8 cellular contexts compared by ENCODE assay signal in the genomic region with DNA sequence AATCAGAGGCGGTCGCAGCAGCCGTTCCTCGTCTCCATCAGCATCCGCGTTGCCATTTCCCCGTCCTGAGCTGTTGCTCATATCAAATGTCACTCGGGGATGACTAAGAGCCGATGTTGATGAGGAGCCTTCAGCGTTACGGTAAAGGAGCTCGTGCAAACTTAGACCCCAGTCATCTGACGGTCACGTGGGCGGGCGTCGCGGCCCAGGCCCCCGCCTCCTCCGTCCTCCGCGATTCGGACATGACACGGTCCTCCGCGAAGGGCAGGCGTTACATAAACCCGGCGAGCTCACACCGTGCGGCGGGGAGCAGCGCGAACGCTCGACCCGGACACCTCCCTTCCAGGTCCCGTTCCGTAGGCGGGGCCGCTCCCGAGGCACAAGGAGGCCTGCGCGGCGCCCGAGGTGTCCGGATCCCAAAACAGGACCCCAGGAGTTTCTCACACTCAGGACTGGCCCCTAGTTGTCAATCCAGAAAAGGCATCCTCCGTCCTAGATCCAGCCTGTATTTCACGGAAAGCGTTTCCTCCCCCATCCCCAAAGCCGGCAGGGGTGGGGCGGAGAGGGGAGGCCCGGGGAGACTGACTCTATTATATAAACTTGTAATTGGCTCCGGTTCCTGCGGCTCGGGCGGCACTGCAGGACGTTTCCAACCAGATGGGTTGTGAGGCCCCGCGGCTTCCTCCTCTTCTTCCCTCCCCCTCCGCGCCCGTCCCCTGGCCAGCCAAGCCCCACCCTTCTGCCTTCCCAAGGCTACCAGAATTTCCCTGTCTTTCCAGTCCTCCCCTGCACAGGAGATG.
A peak's percentile ranks its signal among the peaks of the same experiment; 100 is the strongest.
DNase-seq lines count a peak whose midpoint lies in the region; ATAC-seq and TF ChIP-seq lines count a peak whose summit lies in the region.

No MANE protein-coding gene starts in this region.

- no CpG with 5 or more reads among the region's 63 CpGs for WGBS in neuronal stem cell (ENCODE audit: extremely low coverage in 2 of 2, insufficient read length in 2 of 2, insufficient replicate concordance in 1 of 2), 2 donors
- WGBS in suprapubic skin: 2% methylated on average over 17 of the region's 63 CpGs

- no peak overlapping the region for H3K4ac ChIP-seq in neuronal stem cell (ENCODE audit: low read length)

- no peak overlapping the region for H3K23ac ChIP-seq in neuronal stem cell (ENCODE audit: low read depth, low read length, poor library complexity)

- H3K4me3 Mint-ChIP-seq in CD8-positive, alpha-beta memory T cell: peak overlapping the region; percentile 45 to 79 (median 72)
- H3K4me3 Mint-ChIP-seq in activated naive CD4-positive, alpha-beta T cell treated with anti-CD3 and anti-CD28 coated beads, Interleukin-2, amount 50 U/mL, for 24 hours: peak overlapping the region; percentile 94
- H3K4me3 Mint-ChIP-seq in glutamatergic neuron (ENCODE audit: unreplicated experiment): peak overlapping the region; percentile 98

- peak overlapping the region; percentile 5 for H2BK5ac ChIP-seq in neuronal stem cell (ENCODE audit: low read length)

- peak overlapping the region; percentile 81 for H2BK15ac ChIP-seq in neuronal stem cell (ENCODE audit: low read length)

- peak in 1 of 5 donors; percentile 6 for DNase-seq in CD8-positive, alpha-beta memory T cell
- DNase-seq in NCI-H460 (ENCODE audit: extremely low read depth, low read depth): peak; percentile 28
- DNase-seq in glutamatergic neuron: peak; percentile 71
- DNase-seq in neuronal stem cell (ENCODE audit: low spot score): peak; percentile 56
- peak; percentile 87 to 91 for DNase-seq in suprapubic skin (ENCODE audit: low spot score in 2 of 2)
- no peak for DNase-seq in stimulated activated naive CD4-positive, alpha-beta T cell treated with Interleukin-2 at 50 U/mL for 16 hours (lab: John Stamatoyannopoulos, UW)

- no peak overlapping the region for H3K27ac Mint-ChIP-seq in CD8-positive, alpha-beta memory T cell
- H3K27ac Mint-ChIP-seq in activated naive CD4-positive, alpha-beta T cell treated with anti-CD3 and anti-CD28 coated beads, Interleukin-2, amount 50 U/mL, for 24 hours: peak overlapping the region; percentile 87
- peak overlapping the region; percentile 59 for H3K27ac Mint-ChIP-seq in glutamatergic neuron (ENCODE audit: unreplicated experiment)

- peak in 1 of 2 donors; percentile 31 for TF ChIP-seq POLR2A in suprapubic skin (IDR thresholded peaks at IDR 0.05)

- TF ChIP-seq CTCF in glutamatergic neuron (IDR thresholded peaks at IDR 0.05; ENCODE audit: partially characterized antibody, unreplicated experiment) (peak; percentile 13), suprapubic skin (IDR thresholded peaks at IDR 0.05) (no peak)

- H3K9me3 ChIP-seq in CD8-positive, alpha-beta memory T cell (ENCODE audit: low read length): no peaks in the 10 kb centered on the region
- H3K9me3 ChIP-seq in neuronal stem cell (replicated peaks in 1 of 2; ENCODE audit: control insufficient read depth in 2 of 2, insufficient read depth in 1 of 2, low read depth in 1 of 2, low read length in 2 of 2): no peaks in the 10 kb centered on the region
- H3K9me3 ChIP-seq in suprapubic skin: no peaks in the 10 kb centered on the region

- no peak overlapping the region for H2AK5ac ChIP-seq in neuronal stem cell (ENCODE audit: low read depth, low read length)

- CTCF ChIA-PET in CD8-positive, alpha-beta memory T cell (lab: Charles Lee): no interaction called here

- H3K27me3 ChIP-seq in CD8-positive, alpha-beta memory T cell (ENCODE audit: insufficient read depth, low read length, poor library complexity, severe bottlenecking): peaks cover 4% of the 10 kb centered on the region
- H3K27me3 ChIP-seq in neuronal stem cell (ENCODE audit: control insufficient read depth in 3 of 3, insufficient read depth in 3 of 3, low read depth in 1 of 3, low read length in 3 of 3): peaks cover 0 to 31% (median 12%) of the 10 kb centered on the region in 3 experiments
- peaks cover 4% of the 10 kb centered on the region for H3K27me3 ChIP-seq in suprapubic skin

- H2BK12ac ChIP-seq in neuronal stem cell (ENCODE audit: low read length): no peak overlapping the region

- H3K4me3 ChIP-seq in CD8-positive, alpha-beta memory T cell (ENCODE audit: low read length): peak overlapping the region; percentile 62
- H3K4me3 ChIP-seq in neuronal stem cell (ENCODE audit: low read length in 2 of 2) (peak overlapping the region; percentile 58 to 91), suprapubic skin (peak overlapping the region; percentile 55)

- no peak for TF ChIP-seq EP300 in suprapubic skin (IDR thresholded peaks at IDR 0.05)

- POLR2A ChIA-PET in CD8-positive, alpha-beta memory T cell (lab: Charles Lee): no interaction called here

- peak overlapping the region; percentile 92 for H3K4me2 ChIP-seq in neuronal stem cell (ENCODE audit: insufficient read depth, low read length, poor library complexity, severe bottlenecking)

- H3K36me3 Mint-ChIP-seq in CD8-positive, alpha-beta memory T cell: peaks cover 0 to 3% (median 0%) of the 10 kb centered on the region in 3 donors
- H3K36me3 Mint-ChIP-seq in activated naive CD4-positive, alpha-beta T cell treated with anti-CD3 and anti-CD28 coated beads, Interleukin-2, amount 50 U/mL, for 24 hours: peaks cover 1% of the 10 kb centered on the region
- H3K36me3 Mint-ChIP-seq in glutamatergic neuron (ENCODE audit: unreplicated experiment): no peaks in the 10 kb centered on the region

- peaks cover 11% of the 10 kb centered on the region for H3K4me1 ChIP-seq in CD8-positive, alpha-beta memory T cell (ENCODE audit: insufficient read depth, low read length)
- H3K4me1 ChIP-seq in neuronal stem cell (ENCODE audit: control insufficient read depth in 2 of 2, insufficient read depth in 1 of 2, low read depth in 1 of 2, low read length in 2 of 2) (peaks cover 0 to 3% of the 10 kb centered on the region in 2 donors), suprapubic skin (peaks cover 24% of the 10 kb centered on the region)

- H3K14ac ChIP-seq in neuronal stem cell (ENCODE audit: low read length): peak overlapping the region; percentile 14

- no peak for ATAC-seq in HG03378 (IDR thresholded peaks at IDR 0.05; ENCODE audit: unreplicated experiment)

- peak overlapping the region; percentile 99 for H2AFZ ChIP-seq in neuronal stem cell (ENCODE audit: low read length)

- H4K8ac ChIP-seq in neuronal stem cell (ENCODE audit: low read depth, low read length): no peak overlapping the region

- H3K27ac ChIP-seq in CD8-positive, alpha-beta memory T cell (ENCODE audit: low read depth, low read length): no peak overlapping the region
- H3K27ac ChIP-seq in neuronal stem cell (replicated peaks; ENCODE audit: low read length) (peak overlapping the region; percentile 8), suprapubic skin (peak overlapping the region; percentile 81)

- peak overlapping the region; percentile 99 for H3K18ac ChIP-seq in neuronal stem cell (ENCODE audit: low read length)

- peaks cover 44 to 50% of the 10 kb centered on the region in 2 donors for H3K27me3 Mint-ChIP-seq in CD8-positive, alpha-beta memory T cell
- peaks cover 12% of the 10 kb centered on the region for H3K27me3 Mint-ChIP-seq in activated naive CD4-positive, alpha-beta T cell treated with anti-CD3 and anti-CD28 coated beads, Interleukin-2, amount 50 U/mL, for 24 hours
- H3K27me3 Mint-ChIP-seq in glutamatergic neuron (ENCODE audit: unreplicated experiment): peaks cover 12% of the 10 kb centered on the region

- H4K91ac ChIP-seq in neuronal stem cell (ENCODE audit: low read depth, low read length, poor library complexity): no peak overlapping the region

- peak overlapping the region; percentile 67 for H2BK120ac ChIP-seq in neuronal stem cell (ENCODE audit: low read depth, low read length)

- H3K79me1 ChIP-seq in neuronal stem cell (ENCODE audit: low read depth, low read length): no peaks in the 10 kb centered on the region

- H3K9me3 Mint-ChIP-seq in CD8-positive, alpha-beta memory T cell: peaks cover 0 to 9% (median 2%) of the 10 kb centered on the region in 5 donors
- H3K9me3 Mint-ChIP-seq in activated naive CD4-positive, alpha-beta T cell treated with anti-CD3 and anti-CD28 coated beads, Interleukin-2, amount 50 U/mL, for 24 hours: no peaks in the 10 kb centered on the region
- peaks cover 5% of the 10 kb centered on the region for H3K9me3 Mint-ChIP-seq in glutamatergic neuron (ENCODE audit: unreplicated experiment)

- H3K36me3 ChIP-seq in CD8-positive, alpha-beta memory T cell (ENCODE audit: insufficient read depth, low read length): no peaks in the 10 kb centered on the region
- no peaks in the 10 kb centered on the region for H3K36me3 ChIP-seq in neuronal stem cell (replicated peaks in 1 of 2; ENCODE audit: control insufficient read depth in 2 of 2, insufficient read depth in 2 of 2, low read length in 2 of 2)
- no peaks in the 10 kb centered on the region for H3K36me3 ChIP-seq in suprapubic skin

- H3K9ac ChIP-seq in neuronal stem cell (ENCODE audit: low read depth, low read length, poor library complexity): peak overlapping the region; percentile 80

- H3K4me1 Mint-ChIP-seq in CD8-positive, alpha-beta memory T cell: peaks cover 9 to 19% (median 18%) of the 10 kb centered on the region in 3 donors
- peaks cover 26% of the 10 kb centered on the region for H3K4me1 Mint-ChIP-seq in activated naive CD4-positive, alpha-beta T cell treated with anti-CD3 and anti-CD28 coated beads, Interleukin-2, amount 50 U/mL, for 24 hours
- peaks cover 3% of the 10 kb centered on the region for H3K4me1 Mint-ChIP-seq in glutamatergic neuron (ENCODE audit: low read depth, unreplicated experiment)

Comparison
In these comparisons a context has a peak if more than half of its experiments do, and no peak if none do; other contexts are left out.
1. H3K27ac Mint-ChIP-seq: peak in activated naive CD4-positive, alpha-beta T cell treated with anti-CD3 and anti-CD28 coated beads, Interleukin-2, amount 50 U/mL, for 24 hours (single experiment) and glutamatergic neuron (single experiment); none in CD8-positive, alpha-beta memory T cell (0 of 8).
2. Peak in every context shown above with its lines, with median percentiles within 50 percentile points of each other: H3K4me3 ChIP-seq and H3K4me3 Mint-ChIP-seq.